8 cellular contexts compared by ENCODE assay signal in genomic region chr4:173334891-173335754, GRCh38. TPM values are rescaled to one million over a fixed set of nuclear protein-coding genes. Genes with fewer than 3 reads are reported as not detected.
DNase-seq lines count a peak whose midpoint lies in the region; ATAC-seq and TF ChIP-seq lines count a peak whose summit lies in the region.

No MANE protein-coding gene starts in this region.

- no peaks in the 10 kb centered on the region for H3K27me3 ChIP-seq in breast epithelium

- peak overlapping the region; percentile 94 for H3K9ac ChIP-seq in SK-N-MC (ENCODE audit: insufficient read length)

- H3K27ac ChIP-seq in SK-N-MC: peak overlapping the region; percentile 97
- peak overlapping the region; percentile 43 to 99 for H3K27ac ChIP-seq in breast epithelium

- H3K4me3 ChIP-seq in SK-N-MC (peak overlapping the region; percentile 96), breast epithelium (peak overlapping the region; percentile 80 to 97 (median 83))

- peak; percentile 20 for ATAC-seq in GM18499 (IDR thresholded peaks at IDR 0.05; ENCODE audit: insufficient read depth, unreplicated experiment)
- ATAC-seq in HG02840 (IDR thresholded peaks at IDR 0.05; ENCODE audit: low FRiP score, unreplicated experiment): peak; percentile 34

- peak; percentile 91 for DNase-seq in ACHN
- peak; percentile 75 for DNase-seq in NCI-H1105 (lab: John Stamatoyannopoulos, UW)
- DNase-seq in SK-N-MC (ENCODE audit: low read depth, low spot score): peak; percentile 78
- peak; percentile 26 to 54 for DNase-seq in breast epithelium (ENCODE audit: low spot score in 2 of 2)
- DNase-seq in iPS-NIHi7 (ENCODE audit: extremely low spot score): peak; percentile 93
- DNase-seq in smooth muscle cell of the brain vasculature (ENCODE audit: low read depth, low spot score): peak; percentile 65

- TF ChIP-seq CTCF in breast epithelium (IDR thresholded peaks at IDR 0.05): no peak

- no peaks in the 10 kb centered on the region for H3K9me3 ChIP-seq in SK-N-MC (ENCODE audit: low read depth, low read length)
- no peaks in the 10 kb centered on the region for H3K9me3 ChIP-seq in breast epithelium

- in situ Hi-C loops in ACHN (cut with HindIII; ENCODE audit: low pct_ligation_motif_present, low pct_unique_long_range_greater_than_20kb, low sequenced_read_pairs): no loop called here

- H3K36me3 ChIP-seq in SK-N-MC (ENCODE audit: insufficient read depth, low read length): peaks cover 33% of the 10 kb centered on the region
- H3K36me3 ChIP-seq in breast epithelium: no peaks in the 10 kb centered on the region

- no peak for TF ChIP-seq POLR2A in breast epithelium (IDR thresholded peaks at IDR 0.05)

- intact Hi-C loops in breast epithelium (cut with DNase I; ENCODE audit: low total_unique reads): no loop called here

- peaks cover 0 to 4% of the 10 kb centered on the region in 2 donors for H3K4me1 ChIP-seq in breast epithelium

RNA-seq across cellular contexts. Expression of gene HMGB2, which starts 1.0 kb away (rescaled TPM):
- total RNA-seq in breast epithelium: 10 to 100 TPM; 48.2 to 66.2 (median 58.0) TPM

RNA-seq across cellular contexts. Expression of gene SAP30, which starts 35.6 kb away (rescaled TPM):
- 10 to 100 TPM; 29.8 to 50.1 (median 41.7) TPM for total RNA-seq in breast epithelium

Comparison
In these comparisons a context has a peak if more than half of its experiments do, and no peak if none do; other contexts are left out.
1. Peak in every context shown above with its lines: DNase-seq, ATAC-seq, H3K4me3 ChIP-seq and H3K27ac ChIP-seq.
2. DNase-seq: peak in every context shown above with its lines; median percentile 93 in iPS-NIHi7; 91 in ACHN; 78 in SK-N-MC; 75 in NCI-H1105; 65 in smooth muscle cell of the brain vasculature; 40 in breast epithelium.